ENCODE assay signal across 8 cellular contexts in genomic region chr2:191218292-191218898, GRCh38. TPM values are rescaled to one million over a fixed set of nuclear protein-coding genes. Genes with fewer than 3 reads are reported as not detected.
A peak's percentile ranks its signal among the peaks of the same experiment; 100 is the strongest.
DNase-seq lines count a peak whose midpoint lies in the region; ATAC-seq and TF ChIP-seq lines count a peak whose summit lies in the region.

No MANE protein-coding gene starts in this region.

- peak overlapping the region; percentile 37 for H2AK5ac ChIP-seq in mesenchymal stem cell (ENCODE audit: low read length, severe bottlenecking)

- 2% methylated on average over 4 of the region's 5 CpGs for WGBS in mesenchymal stem cell
- WGBS in tibial nerve, 2 donors: 34 to 40% methylated on average over 5 of the region's 5 CpGs

- H4K91ac ChIP-seq in mesenchymal stem cell (ENCODE audit: low read length): no peak overlapping the region

- no peak overlapping the region for H2AFZ ChIP-seq in MM.1S (ENCODE audit: low read length)
- no peak overlapping the region for H2AFZ ChIP-seq in mesenchymal stem cell (ENCODE audit: low read depth, low read length)

- no peaks in the 10 kb centered on the region for H3F3A ChIP-seq in MM.1S (ENCODE audit: insufficient read depth, low read length)

- no peaks in the 10 kb centered on the region for H4K20me1 ChIP-seq in MM.1S (ENCODE audit: insufficient read depth, low read length)

- H3K14ac ChIP-seq in mesenchymal stem cell (ENCODE audit: low read length in 2 of 2): no peak overlapping the region

- H3K79me2 ChIP-seq in MM.1S (ENCODE audit: low read length): no peaks in the 10 kb centered on the region

- H3K27ac Mint-ChIP-seq in effector memory CD8-positive, alpha-beta T cell: no peak overlapping the region

- peak; percentile 51 for DNase-seq in D341Med (ENCODE audit: low spot score)
- DNase-seq in MM.1S: no peak
- DNase-seq in SW 1271 (lab: John Stamatoyannopoulos, UW): peak; percentile 2 to 28
- peak; percentile 31 to 43 (median 33) for DNase-seq in effector memory CD8-positive, alpha-beta T cell
- peak; percentile 88 for DNase-seq in mesenchymal stem cell
- DNase-seq in tibial nerve (ENCODE audit: low spot score in 2 of 2): peak in 1 of 2 donors; percentile 64
- no peak for DNase-seq in amniotic stem cell (lab: John Stamatoyannopoulos, UW)

- H3K4me3 Mint-ChIP-seq in effector memory CD8-positive, alpha-beta T cell: no peak overlapping the region

- no peaks in the 10 kb centered on the region for H3K9me2 ChIP-seq in MM.1S (replicated peaks; ENCODE audit: insufficient read depth, low read length)

- H3K4me3 ChIP-seq in MM.1S (ENCODE audit: low read length) (no peak overlapping the region), mesenchymal stem cell (ENCODE audit: insufficient read depth in 1 of 2, low read depth in 1 of 2, low read length in 2 of 2) (no peak overlapping the region), tibial nerve (no peak overlapping the region)

- no peak overlapping the region for H3K23ac ChIP-seq in mesenchymal stem cell (ENCODE audit: low read length in 2 of 2)

- H3K27me3 Mint-ChIP-seq in effector memory CD8-positive, alpha-beta T cell: peaks cover 5 to 7% of the 10 kb centered on the region in 2 donors

- no peaks in the 10 kb centered on the region for H3K36me3 Mint-ChIP-seq in effector memory CD8-positive, alpha-beta T cell (ENCODE audit: insufficient read depth)

- no peak overlapping the region for H2BK15ac ChIP-seq in mesenchymal stem cell (ENCODE audit: low read depth, poor library complexity, severe bottlenecking)

- TF ChIP-seq EP300 in tibial nerve (IDR thresholded peaks at IDR 0.05): no peak

- no peak overlapping the region for H3K4ac ChIP-seq in mesenchymal stem cell (ENCODE audit: low read depth in 1 of 2, low read length in 2 of 2)

- peak overlapping the region in 1 of 2 experiments; percentile 84 for H3K18ac ChIP-seq in mesenchymal stem cell (ENCODE audit: low read depth in 1 of 2, low read length in 2 of 2)

- TF ChIP-seq POLR2A in tibial nerve (IDR thresholded peaks at IDR 0.05): no peak

- peaks cover 1 to 4% of the 10 kb centered on the region in 2 donors for H3K4me1 Mint-ChIP-seq in effector memory CD8-positive, alpha-beta T cell (ENCODE audit: low read depth in 2 of 2)

- no peaks in the 10 kb centered on the region for H3K79me1 ChIP-seq in mesenchymal stem cell (replicated peaks; ENCODE audit: low read length, poor library complexity, severe bottlenecking)

- peak overlapping the region; percentile 82 to 87 for H2BK12ac ChIP-seq in mesenchymal stem cell (ENCODE audit: low read length in 2 of 2)

- H3K9me3 ChIP-seq in MM.1S (replicated peaks; ENCODE audit: insufficient read depth, low read length): no peaks in the 10 kb centered on the region
- no peaks in the 10 kb centered on the region for H3K9me3 ChIP-seq in mesenchymal stem cell (ENCODE audit: control insufficient read depth, low read length)
- no peaks in the 10 kb centered on the region for H3K9me3 ChIP-seq in tibial nerve

- no peak overlapping the region for H4K8ac ChIP-seq in mesenchymal stem cell (ENCODE audit: low read length)

- H2BK120ac ChIP-seq in mesenchymal stem cell (ENCODE audit: low read depth, low read length): no peak overlapping the region

- H3K36me3 ChIP-seq in MM.1S (replicated peaks; ENCODE audit: insufficient read depth, low read length) (no peaks in the 10 kb centered on the region), mesenchymal stem cell (ENCODE audit: control insufficient read depth in 1 of 2, insufficient read depth in 2 of 2, low read depth in 1 of 2, low read length in 2 of 2) (no peaks in the 10 kb centered on the region), tibial nerve (no peaks in the 10 kb centered on the region)

- no peaks in the 10 kb centered on the region for H3K9me3 Mint-ChIP-seq in effector memory CD8-positive, alpha-beta T cell

- H2BK5ac ChIP-seq in mesenchymal stem cell (ENCODE audit: low read depth, low read length, poor library complexity, severe bottlenecking): no peak overlapping the region

- H3K4me2 ChIP-seq in MM.1S (ENCODE audit: low read depth, low read length) (no peak overlapping the region), mesenchymal stem cell (ENCODE audit: low read length, poor library complexity, severe bottlenecking) (no peak overlapping the region)

- H3K27me3 ChIP-seq in MM.1S (replicated peaks; ENCODE audit: insufficient read depth, low read length) (no peaks in the 10 kb centered on the region), mesenchymal stem cell (ENCODE audit: control insufficient read depth in 1 of 2, insufficient read depth in 1 of 2, low read length in 2 of 2) (no peaks in the 10 kb centered on the region), tibial nerve (no peaks in the 10 kb centered on the region)

- TF ChIP-seq CTCF in MM.1S (IDR thresholded peaks at IDR 0.05; ENCODE audit: low read length) (peak; percentile 40), tibial nerve (IDR thresholded peaks at IDR 0.05) (peak; percentile 27 to 60 (median 52))

- H3K27ac ChIP-seq in MM.1S (ENCODE audit: low read length) (no peak overlapping the region), mesenchymal stem cell (ENCODE audit: low read length, poor library complexity, severe bottlenecking) (peak overlapping the region; percentile 12), tibial nerve (no peak overlapping the region)

- ATAC-seq in GM21381 (IDR thresholded peaks at IDR 0.05; ENCODE audit: unreplicated experiment): peak; percentile 51
- ATAC-seq in effector memory CD8-positive, alpha-beta T cell (replicated peaks): peak; percentile 72

- no peak overlapping the region for H3K9ac ChIP-seq in MM.1S (ENCODE audit: low read length)
- peak overlapping the region; percentile 67 for H3K9ac ChIP-seq in mesenchymal stem cell (ENCODE audit: low read length)

- no peaks in the 10 kb centered on the region for H3K4me1 ChIP-seq in MM.1S (ENCODE audit: low read length)
- H3K4me1 ChIP-seq in mesenchymal stem cell (ENCODE audit: control insufficient read depth, insufficient read depth, low read depth, low read length): peaks cover 3% of the 10 kb centered on the region
- H3K4me1 ChIP-seq in tibial nerve: peaks cover 0 to 13% (median 0%) of the 10 kb centered on the region in 4 donors

RNA-seq across cellular contexts. Expression of gene MYO1B, which starts 26.8 kb away (rescaled TPM):
- 35.3 TPM for polyA plus RNA-seq in mesenchymal stem cell (2013, experiment 1 of 2)
- 35.3 TPM for polyA plus RNA-seq in mesenchymal stem cell (2013, experiment 2 of 2)
- total RNA-seq in tibial nerve: 10 to 100 TPM; 27.9 to 44.4 (median 36.8) TPM

Comparison
In these comparisons a context has a peak if more than half of its experiments do, and no peak if none do; other contexts are left out.
1. DNase-seq: peak in D341Med (single experiment), SW 1271 (2 of 2), effector memory CD8-positive, alpha-beta T cell (3 of 3) and mesenchymal stem cell (single experiment); none in MM.1S (single experiment) and amniotic stem cell (single experiment).